Comparison of ENCODE assay signal across 8 cellular contexts in the genomic region with DNA sequence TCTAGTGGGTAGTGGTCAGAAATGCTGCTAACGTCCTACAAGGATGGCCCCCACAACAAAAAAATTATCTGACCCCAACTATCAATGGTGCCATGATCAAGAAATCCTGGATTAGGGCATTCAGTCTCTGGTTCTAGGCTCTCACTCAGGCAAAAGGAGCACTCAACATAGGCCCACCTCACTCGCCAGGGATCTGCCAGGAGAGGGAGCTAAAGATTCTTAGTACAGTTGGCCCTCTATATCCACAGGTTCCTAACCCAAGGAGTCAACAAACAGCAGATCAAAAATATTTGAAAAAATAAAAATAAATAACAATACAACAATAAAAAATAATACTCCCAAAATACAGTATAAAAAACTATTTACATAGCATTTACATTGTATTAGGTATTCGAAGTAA. TPM values are rescaled to one million over a fixed set of nuclear protein-coding genes. Genes with fewer than 3 reads are reported as not detected.
A peak's percentile ranks its signal among the peaks of the same experiment; 100 is the strongest.
DNase-seq lines count a peak whose midpoint lies in the region; ATAC-seq lines count a peak whose summit lies in the region.

No MANE protein-coding gene starts in this region.

- no peaks in the 10 kb centered on the region for H3K9me3 Mint-ChIP-seq in activated CD4-positive, alpha-beta memory T cell treated with anti-CD3 and anti-CD28 coated beads for 36 hours
- no peaks in the 10 kb centered on the region for H3K9me3 Mint-ChIP-seq in T-helper 2 cell treated with Interferon-gamma antibody and Interleukin-4, amounts not matched to agents 5 μg/mL and 100 μg/mL, for 36 hours

- H3K4me3 Mint-ChIP-seq in activated CD4-positive, alpha-beta memory T cell treated with anti-CD3 and anti-CD28 coated beads for 36 hours, result no peak overlapping the region
- no peak overlapping the region for H3K4me3 Mint-ChIP-seq in T-helper 2 cell treated with Interferon-gamma antibody and Interleukin-4, amounts not matched to agents 5 μg/mL and 100 μg/mL, for 36 hours

- peaks cover 6% of the 10 kb centered on the region for H3K36me3 Mint-ChIP-seq in activated CD4-positive, alpha-beta memory T cell treated with anti-CD3 and anti-CD28 coated beads for 36 hours
- no peaks in the 10 kb centered on the region for H3K36me3 Mint-ChIP-seq in T-helper 2 cell treated with Interferon-gamma antibody and Interleukin-4, amounts not matched to agents 5 μg/mL and 100 μg/mL, for 36 hours (ENCODE audit: low read depth)

- intact Hi-C loops in activated CD4-positive, alpha-beta memory T cell treated with anti-CD3 and anti-CD28 coated beads for 36 hours (cut with micrococcal nuclease), result loop anchor here (10.0 kb wide), 1 partner anchor 508 kb away; the partner anchor contains the start of gene STAMBP
- intact Hi-C loops in left colon (cut with DNase I, micrococcal nuclease), result no loop called here

- POLR2A ChIA-PET in activated CD4-positive, alpha-beta memory T cell treated with anti-CD3 and anti-CD28 coated beads for 36 hours (lab: Charles Lee), result no interaction called here

- H3K36me3 ChIP-seq in MG63, result no peaks in the 10 kb centered on the region

- peak; percentile 70 for ATAC-seq in left colon

- no peaks in the 10 kb centered on the region for H3K9me3 ChIP-seq in MG63

- CTCF ChIA-PET in activated CD4-positive, alpha-beta memory T cell treated with anti-CD3 and anti-CD28 coated beads for 36 hours (lab: Charles Lee), result interaction anchor here (0.7 to 6.9 kb wide), 11 partner anchors 10 to 509 kb away, joined by 3 to 193 read pairs (median 5); no protein-coding TSS in a partner anchor

- peaks cover 5% of the 10 kb centered on the region for H3K4me1 Mint-ChIP-seq in activated CD4-positive, alpha-beta memory T cell treated with anti-CD3 and anti-CD28 coated beads for 36 hours (ENCODE audit: low read depth)
- H3K4me1 Mint-ChIP-seq in T-helper 2 cell treated with Interferon-gamma antibody and Interleukin-4, amounts not matched to agents 5 μg/mL and 100 μg/mL, for 36 hours (ENCODE audit: low read depth), result no peaks in the 10 kb centered on the region

- no peaks in the 10 kb centered on the region for H3K27me3 Mint-ChIP-seq in activated CD4-positive, alpha-beta memory T cell treated with anti-CD3 and anti-CD28 coated beads for 36 hours
- no peaks in the 10 kb centered on the region for H3K27me3 Mint-ChIP-seq in T-helper 2 cell treated with Interferon-gamma antibody and Interleukin-4, amounts not matched to agents 5 μg/mL and 100 μg/mL, for 36 hours (ENCODE audit: low read depth)

- no peak overlapping the region for H3K4me3 ChIP-seq in MG63

- peak; percentile 43 for DNase-seq in SIG-M5 treated with dmso at 0.1 percent for 504 hours (lab: John Stamatoyannopoulos, UW; ENCODE audit: unreplicated experiment)
- no peak for DNase-seq in SIG-M5 (lab: John Stamatoyannopoulos, UW)
- DNase-seq in MG63, result peak; percentile 9
- peak; percentile 23 for DNase-seq in activated CD4-positive, alpha-beta memory T cell treated with anti-CD3 and anti-CD28 coated beads for 36 hours
- DNase-seq in left colon, result peak in 1 of 2 donors; percentile 34
- no peak for DNase-seq in activated CD4-positive, CD25-positive, alpha-beta regulatory T cell treated with anti-CD3 and anti-CD28 coated beads, Interleukin-2, amount 50 U/mL, for 72 hours
- DNase-seq in T1000 (lab: John Stamatoyannopoulos, UW), result no peak
- DNase-seq in T-helper 2 cell treated with Interferon-gamma antibody and Interleukin-4, amounts not matched to agents 5 μg/mL and 100 μg/mL, for 36 hours (ENCODE audit: low spot score), result no peak

- H3K27ac Mint-ChIP-seq in activated CD4-positive, alpha-beta memory T cell treated with anti-CD3 and anti-CD28 coated beads for 36 hours, result no peak overlapping the region
- no peak overlapping the region for H3K27ac Mint-ChIP-seq in T-helper 2 cell treated with Interferon-gamma antibody and Interleukin-4, amounts not matched to agents 5 μg/mL and 100 μg/mL, for 36 hours

- H3K27me3 ChIP-seq in MG63, result no peaks in the 10 kb centered on the region

RNA-seq across cellular contexts. Expression of gene SLC4A5, which starts 10.0 kb away (rescaled TPM):
- under 0.01 TPM in 1 of 2 replicates, not detected in the other for total RNA-seq in MG63 (2014; rRNA removed; shearing (Covaris generic); ENCODE audit: low replicate concordance)
- total RNA-seq in activated CD4-positive, alpha-beta memory T cell treated with anti-CD3 and anti-CD28 coated beads for 36 hours, result 1 to 10 TPM; 2.9 to 3.1 TPM
- 1 to 10 TPM; 1.4 to 2.2 TPM for total RNA-seq in left colon

RNA-seq across cellular contexts. Expression of gene DCTN1, which starts 46.9 kb away (rescaled TPM):
- 99.3 and 150 TPM in 2 replicates for total RNA-seq in MG63 (2014; rRNA removed; shearing (Covaris generic); ENCODE audit: low replicate concordance)
- total RNA-seq in activated CD4-positive, alpha-beta memory T cell treated with anti-CD3 and anti-CD28 coated beads for 36 hours, result 10 to 100 TPM; 75.6 to 79.5 TPM
- 100 to 1,000 TPM in 1 of 2 donors, 10 to 100 TPM in 1; 94.6 to 114 TPM for total RNA-seq in left colon

Comparison
In these comparisons a context has a peak if more than half of its experiments do, and no peak if none do; other contexts are left out.
1. DNase-seq: peak in SIG-M5 treated with dmso at 0.1 percent for 504 hours (single experiment), MG63 (single experiment) and activated CD4-positive, alpha-beta memory T cell treated with anti-CD3 and anti-CD28 coated beads for 36 hours (single experiment); none in SIG-M5 (single experiment), activated CD4-positive, CD25-positive, alpha-beta regulatory T cell treated with anti-CD3 and anti-CD28 coated beads, Interleukin-2, amount 50 U/mL, for 72 hours (single experiment), T1000 (single experiment) and T-helper 2 cell treated with Interferon-gamma antibody and Interleukin-4, amounts not matched to agents 5 μg/mL and 100 μg/mL, for 36 hours (single experiment).